Comparison of ENCODE assay signal across 8 cellular contexts in the genomic region with DNA sequence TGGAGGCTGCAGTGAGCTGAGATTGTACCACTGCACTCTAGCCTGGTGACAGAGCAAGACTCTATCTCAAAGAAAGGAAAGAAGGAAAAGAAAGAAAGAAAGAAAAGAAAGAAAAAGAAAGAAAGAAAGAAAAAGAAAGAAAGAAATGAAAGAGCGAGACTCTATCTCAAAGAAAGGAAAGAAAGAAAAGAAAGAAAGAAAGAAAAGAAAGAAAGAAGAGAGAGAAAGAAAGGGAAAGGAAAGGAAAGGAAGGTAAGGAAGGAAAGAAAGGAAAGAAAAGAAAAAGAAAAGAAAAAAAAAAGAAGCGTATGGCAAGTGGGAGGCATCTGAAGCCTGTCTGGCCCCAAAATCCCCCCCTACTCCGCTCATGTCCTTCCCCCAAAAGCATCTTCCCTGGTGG.
"Had no signal": no experiment of that assay in that cellular context is flagged by ENCODE, and none has a peak within 500 bp of the region (broad histone marks: within the 10 kb centered on the region; RNA-seq: fewer than 3 reads in every experiment).

No MANE protein-coding gene starts in this region.

- H3K4me1 Mint-ChIP-seq: IgD-negative memory B cell had no signal

- H3K27ac Mint-ChIP-seq: IgD-negative memory B cell had no signal

- H3K36me3 Mint-ChIP-seq: IgD-negative memory B cell had no signal

- H3K9ac ChIP-seq: KMS-11 had no signal

- H3K4me3 Mint-ChIP-seq: IgD-negative memory B cell had no signal

- H3K4me2 ChIP-seq: KMS-11 had no signal

- DNase-seq: Karpas-422, KBM-7, KG1 had no signal

- H3K27me3 Mint-ChIP-seq: IgD-negative memory B cell had no signal

- H3K27ac ChIP-seq: HL-60, KMS-11 had no signal

- FAIRE-seq: HepG2, HTR-8/SVneo had no signal

- ATAC-seq: HepG2 had no signal
